In the genomic region with DNA sequence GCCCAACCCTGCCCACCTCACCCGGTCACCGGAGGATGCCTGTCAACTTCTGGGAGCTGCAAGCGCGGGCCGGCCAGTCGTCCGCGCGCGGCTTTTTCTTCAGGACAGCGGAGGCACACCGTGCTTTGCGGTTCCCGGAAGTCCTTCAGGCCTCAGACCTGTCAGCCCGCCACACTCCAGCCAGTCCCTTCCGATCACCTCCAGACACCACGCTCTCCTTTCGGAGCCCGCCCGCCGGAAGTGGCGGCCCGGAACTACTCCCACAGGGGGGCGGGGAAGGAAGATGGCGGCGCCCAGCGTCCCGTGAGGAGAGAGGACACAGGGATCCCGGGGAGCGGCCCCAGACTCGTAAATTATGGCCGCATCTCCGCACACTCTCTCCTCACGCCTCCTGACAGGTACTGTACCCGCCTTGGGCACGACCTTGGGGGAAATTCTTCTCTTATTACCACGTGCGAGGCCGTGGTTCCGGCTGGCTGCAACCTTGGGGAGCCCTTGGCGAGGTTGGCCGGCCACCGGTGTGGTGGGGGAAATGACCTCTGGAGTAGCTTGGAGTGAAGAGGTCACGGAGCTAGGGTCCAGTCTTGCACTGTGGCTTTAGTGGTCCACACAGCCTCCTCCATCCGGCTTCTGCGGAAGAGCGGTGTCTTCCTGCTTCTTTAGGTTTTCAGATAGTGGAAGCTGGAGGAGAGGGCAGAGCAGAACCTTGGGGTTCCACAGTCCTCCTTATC, we compare ENCODE assay signal across 1 cellular context.
TF ChIP-seq lines count a peak whose summit lies in the region.

TSS of gene COX10 (plus strand) at position 254 of the 731 bp plus-strand sequence. CDS start at position 356, 102 bp downstream.

TF ChIP-seq in A549, 52 proteins besides CTCF, POLR2A, EP300 and RAD21 (continued from another document):
- TF ChIP-seq EHMT2 (IDR thresholded peaks at IDR 0.05; ENCODE audit: low read depth) (no peak), EHF (CRISPR knock-in tag; IDR thresholded peaks at IDR 0.05) (no peak), ZSCAN20 (CRISPR knock-in tag; IDR thresholded peaks at IDR 0.05) (no peak), RARB (CRISPR knock-in tag; IDR thresholded peaks at IDR 0.05) (no peak), SREBF2 (IDR thresholded peaks at IDR 0.05) (no peak), RFX5 (IDR thresholded peaks at IDR 0.05) (no peak), ZNF302 (CRISPR knock-in tag; IDR thresholded peaks at IDR 0.05) (no peak), ZC3H11A (IDR thresholded peaks at IDR 0.05) (no peak), KDM5A (IDR thresholded peaks at IDR 0.05) (peak; percentile 97), PHF8 (IDR thresholded peaks at IDR 0.05; ENCODE audit: borderline replicate concordance, low read depth) (peak; percentile 100), CEBPB (IDR thresholded peaks at IDR 0.05) (no peak; a peak in 1 of 4 replicates), MAFK (IDR thresholded peaks at IDR 0.05; ENCODE audit: partially characterized antibody) (no peak), HDAC2 (IDR thresholded peaks at IDR 0.05) (no peak)
- TF ChIP-seq, protein P1, sequence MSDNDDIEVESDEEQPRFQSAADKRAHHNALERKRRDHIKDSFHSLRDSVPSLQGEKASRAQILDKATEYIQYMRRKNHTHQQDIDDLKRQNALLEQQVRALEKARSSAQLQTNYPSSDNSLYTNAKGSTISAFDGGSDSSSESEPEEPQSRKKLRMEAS (IDR thresholded peaks at IDR 0.05): peak; percentile 96
